ENCODE assay signal across 8 cellular contexts in the genomic region with DNA sequence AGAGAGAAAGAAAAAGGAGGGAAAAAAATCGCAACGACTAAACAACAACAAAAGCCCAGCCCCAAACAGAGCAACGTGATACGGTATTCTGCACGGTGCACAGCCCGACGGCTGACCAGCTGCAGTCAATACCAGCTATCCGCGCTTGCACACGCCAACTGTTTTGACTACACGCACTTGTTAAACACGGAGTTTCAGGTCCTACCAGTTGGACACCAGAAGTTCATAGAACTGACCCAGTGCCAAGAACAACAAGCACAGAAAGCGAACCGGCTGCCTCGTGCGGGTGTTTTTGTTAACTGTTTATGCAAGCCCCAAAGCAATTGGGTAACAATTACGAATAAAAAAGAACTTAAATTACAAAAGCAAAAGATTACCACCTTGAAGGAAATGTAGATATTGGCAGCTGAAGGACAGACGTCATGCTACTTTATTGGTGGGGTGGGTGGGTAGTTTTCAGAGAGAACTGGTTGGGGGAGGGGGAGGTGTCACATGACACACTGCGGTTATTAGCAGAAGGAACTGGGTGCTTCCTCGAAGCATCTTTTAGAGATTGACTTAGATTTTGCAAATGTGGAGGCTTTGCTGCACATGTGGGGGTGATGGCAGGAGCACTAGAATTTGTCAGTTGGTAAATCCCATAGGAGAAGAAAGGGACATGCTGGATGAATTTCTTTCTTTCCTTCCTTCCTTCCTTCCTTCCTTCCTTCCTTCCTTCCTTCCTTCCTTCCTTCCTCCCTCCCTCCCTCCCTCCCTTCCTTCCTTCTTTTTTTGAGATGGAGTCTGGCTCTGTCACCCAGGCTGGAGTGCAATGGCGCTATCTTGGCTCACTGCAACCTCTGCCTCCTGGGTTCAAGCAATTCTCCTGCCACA.
A peak's percentile ranks its signal among the peaks of the same experiment; 100 is the strongest.
DNase-seq lines count a peak whose midpoint lies in the region; ATAC-seq and TF ChIP-seq lines count a peak whose summit lies in the region.

No MANE protein-coding gene starts in this region.

- H3K4me3 Mint-ChIP-seq in nephron progenitor cell, result peak overlapping the region; percentile 68

- H3K27ac ChIP-seq in esophagus squamous epithelium, result peak overlapping the region; percentile 68 to 87 (median 86)

- peaks cover 11% of the 10 kb centered on the region for H3K27me3 Mint-ChIP-seq in nephron progenitor cell (ENCODE audit: low read depth, poor library complexity)

- DNase-seq in COR-L47 (lab: John Stamatoyannopoulos, UW), result peak; percentile 79
- peak; percentile 74 for DNase-seq in NCI-H748 (lab: John Stamatoyannopoulos, UW; ENCODE audit: unreplicated experiment)
- peak; percentile 47 for DNase-seq in activated T-cell treated with anti-CD3 and anti-CD28 coated beads for 4 hours
- peak; percentile 27 for DNase-seq in esophagus squamous epithelium (lab: John Stamatoyannopoulos, UW)
- DNase-seq in nephron progenitor cell, result no peak
- peak; percentile 83 for DNase-seq in ureter (ENCODE audit: low spot score)
- no peak for DNase-seq in ecto neural progenitor cell (ENCODE audit: low spot score)

- H3K27me3 ChIP-seq in esophagus squamous epithelium, result no peaks in the 10 kb centered on the region

- peak; percentile 58 for ATAC-seq in GM21786 (IDR thresholded peaks at IDR 0.05; ENCODE audit: unreplicated experiment)

- H3K4me1 ChIP-seq in esophagus squamous epithelium, result peaks cover 7 to 37% (median 8%) of the 10 kb centered on the region in 3 donors

- H3K9me3 Mint-ChIP-seq in nephron progenitor cell, result peaks cover 8% of the 10 kb centered on the region

- intact Hi-C loops in esophagus squamous epithelium (cut with DNase I), result no loop called here

- TF ChIP-seq POLR2A in esophagus squamous epithelium (IDR thresholded peaks at IDR 0.05), result peak in 1 of 4 donors; percentile 10

- H3K36me3 ChIP-seq in esophagus squamous epithelium, result peaks cover 0 to 16% (median 0%) of the 10 kb centered on the region in 3 donors

- 0 to 3% methylated on average over 20 to 21 of the region's 21 CpGs for WGBS in esophagus squamous epithelium, 2 donors

- H3K4me3 ChIP-seq in esophagus squamous epithelium, result peak overlapping the region; percentile 30 to 59 (median 48)

- H3K36me3 Mint-ChIP-seq in nephron progenitor cell (ENCODE audit: low read depth), result peaks cover 18% of the 10 kb centered on the region

- no peak for TF ChIP-seq CTCF in esophagus squamous epithelium (IDR thresholded peaks at IDR 0.05)
- no peak for TF ChIP-seq CTCF in nephron progenitor cell (IDR thresholded peaks at IDR 0.05)

- no peak overlapping the region for H3K27ac Mint-ChIP-seq in nephron progenitor cell

- peaks cover 41% of the 10 kb centered on the region for H3K4me1 Mint-ChIP-seq in nephron progenitor cell

- H3K9me3 ChIP-seq in esophagus squamous epithelium, result no peaks in the 10 kb centered on the region

Comparison
In these comparisons a context has a peak if more than half of its experiments do, and no peak if none do; other contexts are left out.
1. DNase-seq: peak in COR-L47 (single experiment), NCI-H748 (single experiment), activated T-cell treated with anti-CD3 and anti-CD28 coated beads for 4 hours (single experiment), esophagus squamous epithelium (single experiment) and ureter (single experiment); none in nephron progenitor cell (single experiment) and ecto neural progenitor cell (single experiment).